In the genomic region with DNA sequence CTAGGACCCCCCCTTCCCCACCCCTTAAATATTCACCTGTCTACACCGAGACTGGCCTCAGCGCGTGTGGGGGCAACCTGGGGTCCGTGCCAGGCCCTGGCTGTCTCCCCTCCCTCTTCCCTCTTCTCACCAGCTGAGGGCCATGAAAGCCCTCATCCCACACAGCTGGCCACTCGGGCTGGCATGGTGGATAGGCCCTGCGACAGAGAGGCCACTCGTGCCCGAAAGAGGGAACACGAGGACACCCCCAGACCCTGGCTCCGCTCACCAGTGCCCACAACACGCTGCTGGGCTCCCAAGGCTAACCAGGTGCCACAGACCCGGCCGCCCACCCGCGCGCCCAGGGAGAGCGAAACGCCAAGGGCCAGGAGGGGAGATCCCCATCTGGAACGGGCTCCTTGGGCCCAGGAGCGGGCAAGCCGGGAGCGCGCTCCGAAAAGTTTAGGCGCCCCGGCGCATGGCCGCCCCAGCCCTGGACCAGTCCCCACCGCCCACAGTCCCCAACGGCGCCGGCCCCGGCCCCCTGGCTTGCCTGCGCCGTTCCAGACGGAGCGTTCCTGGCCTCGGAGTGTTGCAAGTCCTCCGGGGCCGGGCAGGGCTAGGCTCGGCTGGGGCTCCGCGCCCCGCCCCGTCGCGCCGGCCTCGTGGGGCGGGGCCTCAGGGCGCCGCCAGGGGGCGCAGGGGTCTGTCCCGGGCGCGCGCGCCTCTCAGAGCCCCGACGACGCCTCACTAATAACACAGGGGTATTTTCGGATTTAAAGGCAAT, we compare ENCODE assay signal across 1 cellular context.
TF ChIP-seq lines count a peak whose summit lies in the region.

A gene with protein sequence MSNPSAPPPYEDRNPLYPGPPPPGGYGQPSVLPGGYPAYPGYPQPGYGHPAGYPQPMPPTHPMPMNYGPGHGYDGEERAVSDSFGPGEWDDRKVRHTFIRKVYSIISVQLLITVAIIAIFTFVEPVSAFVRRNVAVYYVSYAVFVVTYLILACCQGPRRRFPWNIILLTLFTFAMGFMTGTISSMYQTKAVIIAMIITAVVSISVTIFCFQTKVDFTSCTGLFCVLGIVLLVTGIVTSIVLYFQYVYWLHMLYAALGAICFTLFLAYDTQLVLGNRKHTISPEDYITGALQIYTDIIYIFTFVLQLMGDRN (minus strand): TSS at position 570 of the 766 bp plus-strand sequence. CDS start 10,362 bp downstream, outside the sequence.

TF ChIP-seq in GM12878, 131 proteins besides CTCF, POLR2A, EP300 and RAD21 (continued from another document and continues in another):
- TF ChIP-seq MTA2 (IDR thresholded peaks at IDR 0.05; ENCODE audit: low read depth) (no peak), TAF1 (IDR thresholded peaks at IDR 0.05; ENCODE audit: borderline replicate concordance, low read depth, low read length) (no peak), SP1 (IDR thresholded peaks at IDR 0.05; ENCODE audit: low read depth, low read length) (peak; percentile 54), RB1 (IDR thresholded peaks at IDR 0.05; ENCODE audit: borderline replicate concordance) (peak; percentile 94; the same call in 1 of the 2 replicates), FOXK2 (IDR thresholded peaks at IDR 0.05) (no peak), REST (IDR thresholded peaks at IDR 0.05; ENCODE audit: low read depth, low read length) (no peak), DPF2 (IDR thresholded peaks at IDR 0.05) (peak; percentile 65), HDAC6 (IDR thresholded peaks at IDR 0.05; ENCODE audit: unreplicated experiment) (peak; percentile 65), NFYA (IDR thresholded peaks at IDR 0.05; ENCODE audit: borderline replicate concordance, low read depth, low read length) (no peak), ASH2L (IDR thresholded peaks at IDR 0.05; ENCODE audit: borderline replicate concordance, low read depth) (no peak), IRF5 (IDR thresholded peaks at IDR 0.05; ENCODE audit: borderline replicate concordance) (no peak), KLF5 (IDR thresholded peaks at IDR 0.05; ENCODE audit: partially characterized antibody) (no peak), RAD51 (IDR thresholded peaks at IDR 0.05) (no peak), IKZF1 (conservative IDR thresholded peaks at IDR 0.05) (peak; percentile 93), SMAD5 (IDR thresholded peaks at IDR 0.05; ENCODE audit: low read depth) (no peak), CHD1 (IDR thresholded peaks at IDR 0.05; ENCODE audit: low read depth, low read length) (no peak), ZBED1 (IDR thresholded peaks at IDR 0.05; ENCODE audit: borderline replicate concordance) (no peak), NFIC (IDR thresholded peaks at IDR 0.05; ENCODE audit: low read depth, low read length) (no peak), MEF2A (IDR thresholded peaks at IDR 0.05; ENCODE audit: insufficient read depth, low read depth, low read length) (no peak), PAX5 (IDR thresholded peaks at IDR 0.05; ENCODE audit: borderline replicate concordance, low read depth, low read length) (no peak), IKZF2 (IDR thresholded peaks at IDR 0.05) (no peak)
- TF ChIP-seq, protein P1, sequence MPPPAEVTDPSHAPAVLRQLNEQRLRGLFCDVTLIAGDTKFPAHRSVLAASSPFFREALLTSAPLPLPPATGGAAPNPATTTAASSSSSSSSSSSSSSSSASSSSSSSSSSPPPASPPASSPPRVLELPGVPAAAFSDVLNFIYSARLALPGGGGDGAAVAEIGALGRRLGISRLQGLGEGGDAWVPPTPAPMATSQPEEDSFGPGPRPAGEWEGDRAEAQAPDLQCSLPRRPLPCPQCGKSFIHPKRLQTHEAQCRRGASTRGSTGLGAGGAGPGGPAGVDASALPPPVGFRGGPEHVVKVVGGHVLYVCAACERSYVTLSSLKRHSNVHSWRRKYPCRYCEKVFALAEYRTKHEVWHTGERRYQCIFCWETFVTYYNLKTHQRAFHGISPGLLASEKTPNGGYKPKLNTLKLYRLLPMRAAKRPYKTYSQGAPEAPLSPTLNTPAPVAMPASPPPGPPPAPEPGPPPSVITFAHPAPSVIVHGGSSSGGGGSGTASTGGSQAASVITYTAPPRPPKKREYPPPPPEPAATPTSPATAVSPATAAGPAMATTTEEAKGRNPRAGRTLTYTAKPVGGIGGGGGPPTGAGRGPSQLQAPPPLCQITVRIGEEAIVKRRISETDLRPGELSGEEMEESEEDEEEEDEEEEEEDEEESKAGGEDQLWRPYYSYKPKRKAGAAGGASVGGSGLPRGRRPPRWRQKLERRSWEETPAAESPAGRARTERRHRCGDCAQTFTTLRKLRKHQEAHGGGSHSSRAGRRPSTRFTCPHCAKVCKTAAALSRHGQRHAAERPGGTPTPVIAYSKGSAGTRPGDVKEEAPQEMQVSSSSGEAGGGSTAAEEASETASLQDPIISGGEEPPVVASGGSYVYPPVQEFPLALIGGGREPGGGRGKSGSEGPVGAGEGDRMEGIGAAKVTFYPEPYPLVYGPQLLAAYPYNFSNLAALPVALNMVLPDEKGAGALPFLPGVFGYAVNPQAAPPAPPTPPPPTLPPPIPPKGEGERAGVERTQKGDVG (CRISPR knock-in tag; IDR thresholded peaks at IDR 0.05) = no peak
- TF ChIP-seq, protein P2, sequence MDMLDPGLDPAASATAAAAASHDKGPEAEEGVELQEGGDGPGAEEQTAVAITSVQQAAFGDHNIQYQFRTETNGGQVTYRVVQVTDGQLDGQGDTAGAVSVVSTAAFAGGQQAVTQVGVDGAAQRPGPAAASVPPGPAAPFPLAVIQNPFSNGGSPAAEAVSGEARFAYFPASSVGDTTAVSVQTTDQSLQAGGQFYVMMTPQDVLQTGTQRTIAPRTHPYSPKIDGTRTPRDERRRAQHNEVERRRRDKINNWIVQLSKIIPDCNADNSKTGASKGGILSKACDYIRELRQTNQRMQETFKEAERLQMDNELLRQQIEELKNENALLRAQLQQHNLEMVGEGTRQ (IDR thresholded peaks at IDR 0.05; ENCODE audit: borderline replicate concordance, low read depth, low read length) = no peak
- TF ChIP-seq, protein P3, sequence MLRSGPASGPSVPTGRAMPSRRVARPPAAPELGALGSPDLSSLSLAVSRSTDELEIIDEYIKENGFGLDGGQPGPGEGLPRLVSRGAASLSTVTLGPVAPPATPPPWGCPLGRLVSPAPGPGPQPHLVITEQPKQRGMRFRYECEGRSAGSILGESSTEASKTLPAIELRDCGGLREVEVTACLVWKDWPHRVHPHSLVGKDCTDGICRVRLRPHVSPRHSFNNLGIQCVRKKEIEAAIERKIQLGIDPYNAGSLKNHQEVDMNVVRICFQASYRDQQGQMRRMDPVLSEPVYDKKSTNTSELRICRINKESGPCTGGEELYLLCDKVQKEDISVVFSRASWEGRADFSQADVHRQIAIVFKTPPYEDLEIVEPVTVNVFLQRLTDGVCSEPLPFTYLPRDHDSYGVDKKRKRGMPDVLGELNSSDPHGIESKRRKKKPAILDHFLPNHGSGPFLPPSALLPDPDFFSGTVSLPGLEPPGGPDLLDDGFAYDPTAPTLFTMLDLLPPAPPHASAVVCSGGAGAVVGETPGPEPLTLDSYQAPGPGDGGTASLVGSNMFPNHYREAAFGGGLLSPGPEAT (IDR thresholded peaks at IDR 0.05; ENCODE audit: low read depth) = no peak
- TF ChIP-seq, protein P4, sequence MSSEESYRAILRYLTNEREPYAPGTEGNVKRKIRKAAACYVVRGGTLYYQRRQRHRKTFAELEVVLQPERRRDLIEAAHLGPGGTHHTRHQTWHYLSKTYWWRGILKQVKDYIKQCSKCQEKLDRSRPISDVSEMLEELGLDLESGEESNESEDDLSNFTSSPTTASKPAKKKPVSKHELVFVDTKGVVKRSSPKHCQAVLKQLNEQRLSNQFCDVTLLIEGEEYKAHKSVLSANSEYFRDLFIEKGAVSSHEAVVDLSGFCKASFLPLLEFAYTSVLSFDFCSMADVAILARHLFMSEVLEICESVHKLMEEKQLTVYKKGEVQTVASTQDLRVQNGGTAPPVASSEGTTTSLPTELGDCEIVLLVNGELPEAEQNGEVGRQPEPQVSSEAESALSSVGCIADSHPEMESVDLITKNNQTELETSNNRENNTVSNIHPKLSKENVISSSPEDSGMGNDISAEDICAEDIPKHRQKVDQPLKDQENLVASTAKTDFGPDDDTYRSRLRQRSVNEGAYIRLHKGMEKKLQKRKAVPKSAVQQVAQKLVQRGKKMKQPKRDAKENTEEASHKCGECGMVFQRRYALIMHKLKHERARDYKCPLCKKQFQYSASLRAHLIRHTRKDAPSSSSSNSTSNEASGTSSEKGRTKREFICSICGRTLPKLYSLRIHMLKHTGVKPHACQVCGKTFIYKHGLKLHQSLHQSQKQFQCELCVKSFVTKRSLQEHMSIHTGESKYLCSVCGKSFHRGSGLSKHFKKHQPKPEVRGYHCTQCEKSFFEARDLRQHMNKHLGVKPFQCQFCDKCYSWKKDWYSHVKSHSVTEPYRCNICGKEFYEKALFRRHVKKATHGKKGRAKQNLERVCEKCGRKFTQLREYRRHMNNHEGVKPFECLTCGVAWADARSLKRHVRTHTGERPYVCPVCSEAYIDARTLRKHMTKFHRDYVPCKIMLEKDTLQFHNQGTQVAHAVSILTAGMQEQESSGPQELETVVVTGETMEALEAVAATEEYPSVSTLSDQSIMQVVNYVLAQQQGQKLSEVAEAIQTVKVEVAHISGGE (CRISPR knock-in tag; IDR thresholded peaks at IDR 0.05) = no peak
- TF ChIP-seq, protein P5, sequence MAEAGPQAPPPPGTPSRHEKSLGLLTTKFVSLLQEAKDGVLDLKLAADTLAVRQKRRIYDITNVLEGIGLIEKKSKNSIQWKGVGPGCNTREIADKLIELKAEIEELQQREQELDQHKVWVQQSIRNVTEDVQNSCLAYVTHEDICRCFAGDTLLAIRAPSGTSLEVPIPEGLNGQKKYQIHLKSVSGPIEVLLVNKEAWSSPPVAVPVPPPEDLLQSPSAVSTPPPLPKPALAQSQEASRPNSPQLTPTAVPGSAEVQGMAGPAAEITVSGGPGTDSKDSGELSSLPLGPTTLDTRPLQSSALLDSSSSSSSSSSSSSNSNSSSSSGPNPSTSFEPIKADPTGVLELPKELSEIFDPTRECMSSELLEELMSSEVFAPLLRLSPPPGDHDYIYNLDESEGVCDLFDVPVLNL (IDR thresholded peaks at IDR 0.05; ENCODE audit: low read depth, low read length) = no peak
- TF ChIP-seq, protein P6, sequence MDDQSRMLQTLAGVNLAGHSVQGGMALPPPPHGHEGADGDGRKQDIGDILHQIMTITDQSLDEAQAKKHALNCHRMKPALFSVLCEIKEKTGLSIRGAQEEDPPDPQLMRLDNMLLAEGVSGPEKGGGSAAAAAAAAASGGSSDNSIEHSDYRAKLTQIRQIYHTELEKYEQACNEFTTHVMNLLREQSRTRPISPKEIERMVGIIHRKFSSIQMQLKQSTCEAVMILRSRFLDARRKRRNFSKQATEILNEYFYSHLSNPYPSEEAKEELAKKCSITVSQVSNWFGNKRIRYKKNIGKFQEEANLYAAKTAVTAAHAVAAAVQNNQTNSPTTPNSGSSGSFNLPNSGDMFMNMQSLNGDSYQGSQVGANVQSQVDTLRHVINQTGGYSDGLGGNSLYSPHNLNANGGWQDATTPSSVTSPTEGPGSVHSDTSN (IDR thresholded peaks at IDR 0.05; ENCODE audit: insufficient replicate concordance, low read depth, low read length) = no peak
- TF ChIP-seq, protein P7, sequence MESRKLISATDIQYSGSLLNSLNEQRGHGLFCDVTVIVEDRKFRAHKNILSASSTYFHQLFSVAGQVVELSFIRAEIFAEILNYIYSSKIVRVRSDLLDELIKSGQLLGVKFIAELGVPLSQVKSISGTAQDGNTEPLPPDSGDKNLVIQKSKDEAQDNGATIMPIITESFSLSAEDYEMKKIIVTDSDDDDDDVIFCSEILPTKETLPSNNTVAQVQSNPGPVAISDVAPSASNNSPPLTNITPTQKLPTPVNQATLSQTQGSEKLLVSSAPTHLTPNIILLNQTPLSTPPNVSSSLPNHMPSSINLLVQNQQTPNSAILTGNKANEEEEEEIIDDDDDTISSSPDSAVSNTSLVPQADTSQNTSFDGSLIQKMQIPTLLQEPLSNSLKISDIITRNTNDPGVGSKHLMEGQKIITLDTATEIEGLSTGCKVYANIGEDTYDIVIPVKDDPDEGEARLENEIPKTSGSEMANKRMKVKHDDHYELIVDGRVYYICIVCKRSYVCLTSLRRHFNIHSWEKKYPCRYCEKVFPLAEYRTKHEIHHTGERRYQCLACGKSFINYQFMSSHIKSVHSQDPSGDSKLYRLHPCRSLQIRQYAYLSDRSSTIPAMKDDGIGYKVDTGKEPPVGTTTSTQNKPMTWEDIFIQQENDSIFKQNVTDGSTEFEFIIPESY (IDR thresholded peaks at IDR 0.05) = no peak
